In the genomic region with DNA sequence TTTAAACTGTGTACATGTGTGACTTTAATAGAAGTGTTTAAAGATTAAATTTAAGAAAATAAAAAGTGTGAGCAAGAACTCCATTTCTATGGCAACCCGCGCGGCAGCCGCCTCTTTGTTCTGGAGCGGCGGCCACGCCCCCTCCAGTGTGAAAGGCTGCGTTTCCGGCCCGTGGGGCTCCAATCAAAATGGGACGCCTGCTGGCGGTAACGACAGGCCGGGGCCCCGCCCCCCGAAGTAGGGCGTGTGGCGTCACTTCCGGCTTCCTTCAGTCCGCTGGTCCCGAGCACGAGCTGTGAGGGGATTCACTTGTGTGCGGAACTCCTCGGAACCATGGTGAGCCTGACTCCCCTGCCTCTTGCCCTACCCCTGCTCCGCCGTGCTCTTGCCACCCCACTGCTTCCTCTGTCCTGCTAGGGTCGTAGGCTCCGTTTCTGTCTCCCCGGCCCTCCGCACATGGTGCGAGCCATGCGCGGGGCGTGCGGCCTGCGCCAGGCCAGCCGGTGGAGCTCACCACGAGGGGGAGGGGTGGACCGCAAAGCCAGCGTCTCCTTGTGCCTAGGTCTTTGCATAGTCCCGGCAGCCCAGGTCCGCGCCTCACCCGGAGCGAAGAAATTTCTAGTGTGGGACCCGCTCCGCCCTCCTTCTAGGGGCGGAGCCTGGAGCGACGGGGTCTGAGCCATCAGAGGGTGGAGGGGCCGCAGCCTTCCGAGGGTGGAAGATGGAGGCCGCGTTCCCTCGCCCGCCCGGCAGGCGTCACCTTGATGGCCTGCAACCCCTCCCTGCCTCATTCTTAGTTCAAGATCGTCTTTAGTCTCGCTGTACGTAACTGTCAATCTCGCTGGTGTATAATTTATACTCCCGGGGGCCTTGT, we compare ENCODE assay signal across 8 cellular contexts. TPM values are rescaled to one million over a fixed set of nuclear protein-coding genes. Genes with fewer than 3 reads are reported as not detected.
DNase-seq lines count a peak whose midpoint lies in the region; FAIRE-seq and TF ChIP-seq lines count a peak whose summit lies in the region.

A gene (plus strand): TSS at position 271 of the 874 bp plus-strand sequence. CDS start 63 bp downstream, at position 334.

- CTCF ChIA-PET in activated naive CD4-positive, alpha-beta T cell treated with anti-CD3 and anti-CD28 coated beads for 36 hours (lab: Charles Lee) = interaction anchor here (0.6 to 8.9 kb wide), 4 partner anchors 16 to 341 kb away, joined by 3 to 68 read pairs (median 4); no protein-coding TSS in a partner anchor

- H3K4me1 ChIP-seq in neutrophil (ENCODE audit: control insufficient read depth in 1 of 2, insufficient read depth in 1 of 2, low read depth in 1 of 2, low read length in 1 of 2) = peaks cover 9% of the 10 kb centered on the region in 2 experiments

- H3K27me3 ChIP-seq in neutrophil = no peaks in the 10 kb centered on the region

- H3K9me3 Mint-ChIP-seq in HFFc6 = no peaks in the 10 kb centered on the region
- no peaks in the 10 kb centered on the region for H3K9me3 Mint-ChIP-seq in activated naive CD4-positive, alpha-beta T cell treated with anti-CD3 and anti-CD28 coated beads for 36 hours

- peak; percentile 93 for DNase-seq in HFFc6
- DNase-seq in NAMALWA (ENCODE audit: low spot score) = peak; percentile 98
- peak; percentile 96 for DNase-seq in SK-N-DZ (ENCODE audit: low spot score)
- DNase-seq in activated naive CD4-positive, alpha-beta T cell treated with anti-CD3 and anti-CD28 coated beads for 36 hours = peak; percentile 97
- DNase-seq in frontal cortex (ENCODE audit: low spot score in 2 of 2) = peak; percentile 85 to 94
- DNase-seq in substantia nigra (lab: John Stamatoyannopoulos, UW) = peak; percentile 61 to 99 (median 94)

- H3K4me1 Mint-ChIP-seq in HFFc6 (ENCODE audit: low read depth) = peaks cover 10% of the 10 kb centered on the region
- H3K4me1 Mint-ChIP-seq in activated naive CD4-positive, alpha-beta T cell treated with anti-CD3 and anti-CD28 coated beads for 36 hours (ENCODE audit: low read depth) = peaks cover 27% of the 10 kb centered on the region

- H3K4me3 ChIP-seq in GM08714 (ENCODE audit: low read length) (peak within 1 kb of the TSS; percentile 91), neutrophil (ENCODE audit: low read depth in 1 of 2, low read length in 1 of 2) (peak within 1 kb of the TSS; percentile 90 to 98)

- H3K36me3 ChIP-seq in neutrophil = peaks cover 7% of the 10 kb centered on the region

- intact Hi-C loops in activated naive CD4-positive, alpha-beta T cell treated with anti-CD3 and anti-CD28 coated beads for 36 hours (cut with micrococcal nuclease) = loop anchor here (1.0 to 5.0 kb wide), 9 partner anchors 54 to 658 kb away; a partner anchor contains a TSS

- no peaks in the 10 kb centered on the region for H3K9me3 ChIP-seq in neutrophil

- TF ChIP-seq CTCF in HFFc6 (IDR thresholded peaks at IDR 0.05) (peak; percentile 67), neutrophil (IDR thresholded peaks at IDR 0.05) (peak; percentile 16)

- peak within 1 kb of the TSS; percentile 97 for H3K4me3 Mint-ChIP-seq in HFFc6
- peak within 1 kb of the TSS; percentile 86 for H3K4me3 Mint-ChIP-seq in activated naive CD4-positive, alpha-beta T cell treated with anti-CD3 and anti-CD28 coated beads for 36 hours

- peak within 1 kb of the TSS; percentile 97 for H3K27ac Mint-ChIP-seq in HFFc6
- peak within 1 kb of the TSS; percentile 92 for H3K27ac Mint-ChIP-seq in activated naive CD4-positive, alpha-beta T cell treated with anti-CD3 and anti-CD28 coated beads for 36 hours

- H3K27me3 Mint-ChIP-seq in HFFc6 (ENCODE audit: insufficient read depth) = peaks cover 2% of the 10 kb centered on the region
- no peaks in the 10 kb centered on the region for H3K27me3 Mint-ChIP-seq in activated naive CD4-positive, alpha-beta T cell treated with anti-CD3 and anti-CD28 coated beads for 36 hours (ENCODE audit: low read depth)

- FAIRE-seq in frontal cortex (lab: Jason Lieb, UNC) = peak; percentile 88

- H3K27ac ChIP-seq in neutrophil = peak within 1 kb of the TSS; percentile 76
- H3K27ac ChIP-seq in substantia nigra (ENCODE audit: low read depth, low read length, poor library complexity, severe bottlenecking) = peak within 1 kb of the TSS; percentile 88

- peaks cover 28% of the 10 kb centered on the region for H3K36me3 Mint-ChIP-seq in HFFc6 (ENCODE audit: low read depth)
- H3K36me3 Mint-ChIP-seq in activated naive CD4-positive, alpha-beta T cell treated with anti-CD3 and anti-CD28 coated beads for 36 hours (ENCODE audit: low read depth) = peaks cover 30% of the 10 kb centered on the region

RNA-seq across cellular contexts. Expression of the gene that starts here (rescaled TPM):
- total RNA-seq in HFFc6 (2021; fragmentation: NEBNext Ultra II Directional; extraction: Animal tissue kit (Norgen Biotek cat#: 25700)) = 100 to 1,000 TPM; 229 to 305 (median 232) TPM
- 529 and 582 TPM in 2 replicates for polyA plus RNA-seq in SK-N-DZ (2014; cell fraction: cytosol; rRNA removed)
- polyA plus RNA-seq in SK-N-DZ (2014; cell fraction: nucleus; rRNA removed) = 377 and 428 TPM in 2 replicates
- 100 to 1,000 TPM; 268 to 280 TPM for total RNA-seq in activated naive CD4-positive, alpha-beta T cell treated with anti-CD3 and anti-CD28 coated beads for 36 hours
- total RNA-seq in frontal cortex = 297 TPM

Comparison
In these comparisons a context has a peak if more than half of its experiments do, and no peak if none do; other contexts are left out.
1. Peak in every context shown above with its lines: DNase-seq, H3K4me3 ChIP-seq and H3K27ac ChIP-seq.